In the genomic region with DNA sequence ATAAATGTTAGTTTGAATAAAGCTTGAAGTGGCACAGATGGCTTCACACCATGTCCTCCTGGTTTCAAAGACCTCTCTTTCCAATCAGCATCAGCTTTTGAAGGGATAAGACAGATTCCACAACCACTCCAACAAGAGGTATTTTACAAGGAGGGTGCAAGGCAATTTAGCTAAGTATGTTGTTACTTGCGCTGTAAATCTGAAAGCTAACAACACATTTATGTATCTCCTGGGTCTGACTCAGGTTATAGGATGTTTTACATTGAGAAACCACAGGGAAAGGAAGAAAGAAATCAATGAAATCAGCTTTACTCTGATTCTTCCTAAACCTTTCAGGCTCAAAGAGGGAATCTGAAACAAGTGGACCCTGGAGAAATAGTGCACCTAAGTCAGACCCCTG, we compare ENCODE assay signal across 30 cellular contexts.
"Had no signal": no experiment of that assay in that cellular context is flagged by ENCODE, and none has a peak within 500 bp of the region (broad histone marks: within the 10 kb centered on the region; RNA-seq: fewer than 3 reads in every experiment).

No MANE protein-coding gene starts in this region.

- H3K27me3 ChIP-seq: brain microvascular endothelial cell, dorsolateral prefrontal cortex had no signal

- H3K9me3 Mint-ChIP-seq: activated CD4-positive, alpha-beta memory T cell treated with anti-CD3 and anti-CD28 coated beads, Interleukin-2, amount 10 ng/mL, durations not matched to agents 7 days and 5 days; activated CD4-positive, alpha-beta T cell treated with anti-CD3 and anti-CD28 coated beads, Interleukin-2, amount 10 ng/mL, durations not matched to agents 7 days and 5 days; activated T-cell treated with anti-CD3 and anti-CD28 coated beads, Interleukin-2, amount 50 U/mL, for 4 hours; activated T-helper 17 cell treated with anti-CD3 and anti-CD28 coated beads, Interleukin-2, amount 50 U/mL, for 72 hours; central memory CD8-positive, alpha-beta T cell; dendritic cell treated with granulocyte-macrophage colony-stimulating factor and Interleukin-4, amounts not matched to agents 40 ng/mL and 50 ng/mL, for 4 days; endodermal cell; T-helper 2 cell treated with Interferon-gamma antibody and Interleukin-4, amounts not matched to agents 5 μg/mL and 100 μg/mL, for 36 hours had no signal

- H3K4me1 Mint-ChIP-seq: activated CD4-positive, alpha-beta memory T cell treated with anti-CD3 and anti-CD28 coated beads, Interleukin-2, amount 10 ng/mL, durations not matched to agents 7 days and 5 days; activated CD4-positive, alpha-beta T cell treated with anti-CD3 and anti-CD28 coated beads, Interleukin-2, amount 10 ng/mL, durations not matched to agents 7 days and 5 days; activated T-helper 17 cell treated with anti-CD3 and anti-CD28 coated beads, Interleukin-2, amount 50 U/mL, for 72 hours; endodermal cell had no signal

- H3K27me3 Mint-ChIP-seq: activated CD4-positive, alpha-beta memory T cell treated with anti-CD3 and anti-CD28 coated beads, Interleukin-2, amount 10 ng/mL, durations not matched to agents 7 days and 5 days; activated CD4-positive, alpha-beta T cell treated with anti-CD3 and anti-CD28 coated beads, Interleukin-2, amount 10 ng/mL, durations not matched to agents 7 days and 5 days; activated naive CD8-positive, alpha-beta T cell; activated T-helper 17 cell treated with anti-CD3 and anti-CD28 coated beads, Interleukin-2, amount 50 U/mL, for 72 hours; central memory CD8-positive, alpha-beta T cell; dendritic cell treated with granulocyte-macrophage colony-stimulating factor and Interleukin-4, amounts not matched to agents 40 ng/mL and 50 ng/mL, for 4 days had no signal

- ATAC-seq: activated T-cell treated with anti-CD3 and anti-CD28 coated beads, Interleukin-2, amount 50 U/mL, for 4 hours; activated T-helper 17 cell treated with anti-CD3 and anti-CD28 coated beads, Interleukin-2, amount 50 U/mL, for 72 hours; esophagus mucosa had no signal

- H3K27ac Mint-ChIP-seq: activated CD4-positive, alpha-beta memory T cell treated with anti-CD3 and anti-CD28 coated beads, Interleukin-2, amount 10 ng/mL, durations not matched to agents 7 days and 5 days; activated CD4-positive, alpha-beta T cell treated with anti-CD3 and anti-CD28 coated beads, Interleukin-2, amount 10 ng/mL, durations not matched to agents 7 days and 5 days; activated naive CD8-positive, alpha-beta T cell; activated T-helper 17 cell treated with anti-CD3 and anti-CD28 coated beads, Interleukin-2, amount 50 U/mL, for 72 hours; dendritic cell treated with granulocyte-macrophage colony-stimulating factor and Interleukin-4, amounts not matched to agents 40 ng/mL and 50 ng/mL, for 4 days; endodermal cell; T-helper 2 cell treated with Interferon-gamma antibody and Interleukin-4, amounts not matched to agents 5 μg/mL and 100 μg/mL, for 36 hours had no signal

- H3K4me3 Mint-ChIP-seq: activated CD4-positive, alpha-beta memory T cell treated with anti-CD3 and anti-CD28 coated beads, Interleukin-2, amount 10 ng/mL, durations not matched to agents 7 days and 5 days; activated CD4-positive, alpha-beta T cell treated with anti-CD3 and anti-CD28 coated beads, Interleukin-2, amount 10 ng/mL, durations not matched to agents 7 days and 5 days; activated naive CD8-positive, alpha-beta T cell; activated T-cell treated with anti-CD3 and anti-CD28 coated beads, Interleukin-2, amount 50 U/mL, for 4 hours; activated T-helper 17 cell treated with anti-CD3 and anti-CD28 coated beads, Interleukin-2, amount 50 U/mL, for 72 hours; central memory CD8-positive, alpha-beta T cell; dendritic cell treated with granulocyte-macrophage colony-stimulating factor and Interleukin-4, amounts not matched to agents 40 ng/mL and 50 ng/mL, for 4 days; endodermal cell; T-helper 2 cell treated with Interferon-gamma antibody and Interleukin-4, amounts not matched to agents 5 μg/mL and 100 μg/mL, for 36 hours had no signal

- H3K27ac ChIP-seq: brain microvascular endothelial cell, coronary artery, dorsolateral prefrontal cortex had no signal

- DNase-seq: activated CD4-positive, alpha-beta memory T cell treated with anti-CD3 and anti-CD28 coated beads, Interleukin-2, amount 10 ng/mL, durations not matched to agents 7 days and 5 days; activated CD4-positive, alpha-beta T cell treated with anti-CD3 and anti-CD28 coated beads for 4 hours; activated CD4-positive, alpha-beta T cell treated with anti-CD3 and anti-CD28 coated beads, Interleukin-2, amount 10 ng/mL, durations not matched to agents 7 days and 5 days; activated CD4-positive, alpha-beta T cell treated with anti-CD3 and anti-CD28 coated beads, Interleukin-2, amount 50 U/mL, for 4 hours; activated CD4-positive, CD25-positive, alpha-beta regulatory T cell; activated CD4-positive, CD25-positive, alpha-beta regulatory T cell treated with anti-CD3 and anti-CD28 coated beads, Interleukin-2, amount 50 U/mL, for 72 hours; activated CD8-positive, alpha-beta memory T cell treated with anti-CD3 and anti-CD28 coated beads, Interleukin-2, amount 50 U/mL, for 48 hours; activated effector memory CD4-positive, alpha-beta T cell treated with Interleukin-2 at 50 U/mL for 16 hours; activated gamma-delta T cell treated with Interleukin-2 at 50 U/mL for 16 hours; activated naive CD4-positive, alpha-beta T cell treated with anti-CD3 and anti-CD28 coated beads, Interleukin-2, amount 50 U/mL, for 16 hours; activated naive CD4-positive, alpha-beta T cell treated with Interleukin-2 at 50 U/mL for 16 hours; activated T-cell treated with anti-CD3 and anti-CD28 coated beads for 4 hours; activated T-cell treated with anti-CD3 and anti-CD28 coated beads, Interleukin-2, amount 50 U/mL, for 4 hours; amniotic stem cell; anterior cingulate cortex; brain microvascular endothelial cell; dorsolateral prefrontal cortex; effector memory CD4-positive, alpha-beta T cell; endodermal cell; foreskin fibroblast; head of caudate nucleus; hippocampal formation; T1000 had no signal

- H3K4me3 ChIP-seq: coronary artery, dorsolateral prefrontal cortex had no signal
